ENCODE assay signal across 17 cellular contexts in the genomic region with DNA sequence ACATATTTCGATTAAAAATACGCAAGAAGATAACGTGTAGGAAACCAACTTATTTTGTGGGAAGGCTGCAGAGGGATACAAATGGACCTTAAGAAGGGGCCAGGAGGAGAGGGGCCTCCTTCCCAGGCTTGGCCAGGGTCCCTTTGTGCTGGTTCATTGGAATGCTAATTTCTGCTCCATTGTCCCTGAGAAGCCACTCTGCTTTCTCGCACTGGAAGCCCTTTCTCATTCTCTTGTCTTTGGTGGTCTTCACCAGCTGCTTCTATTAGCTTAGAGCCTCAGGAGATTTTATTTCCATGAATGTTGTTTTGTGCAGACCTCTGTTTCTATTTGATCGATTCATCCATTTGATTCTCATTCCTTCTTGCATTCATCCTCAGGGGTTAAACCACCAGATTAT.
"Had no signal": no experiment of that assay in that cellular context is flagged by ENCODE, and none has a peak within 500 bp of the region (broad histone marks: within the 10 kb centered on the region; RNA-seq: fewer than 3 reads in every experiment).

No MANE protein-coding gene starts in this region.

- ATAC-seq: activated CD8-positive, alpha-beta memory T cell treated with anti-CD3 and anti-CD28 coated beads, Interleukin-2, amount 10 ng/mL, durations not matched to agents 7 days and 5 days had no signal

- H3K27ac ChIP-seq: ascending aorta, esophagus squamous epithelium, tibial nerve, vagina had no signal

- H3K27me3 ChIP-seq: ascending aorta, esophagus squamous epithelium, right atrium auricular region, tibial nerve, vagina had no signal

- H3K4me1 ChIP-seq: ascending aorta, esophagus squamous epithelium, right atrium auricular region, tibial nerve, vagina had no signal

- H3K4me3 ChIP-seq: ascending aorta, esophagus squamous epithelium, right atrium auricular region, tibial nerve, vagina had no signal

- H3K36me3 ChIP-seq: ascending aorta, esophagus squamous epithelium, right atrium auricular region, tibial nerve, vagina had no signal

- DNase-seq: activated CD4-positive, alpha-beta T cell treated with anti-CD3 and anti-CD28 coated beads, Interleukin-2, amount 50 U/mL, for 48 hours; activated CD8-positive, alpha-beta memory T cell treated with anti-CD3 and anti-CD28 coated beads, Interleukin-2, amount 10 ng/mL, durations not matched to agents 7 days and 5 days; activated naive CD4-positive, alpha-beta T cell treated with anti-CD3 and anti-CD28 coated beads, Interleukin-2, amount 10 ng/mL, durations not matched to agents 7 days and 5 days; activated T-cell treated with anti-CD3 and anti-CD28 coated beads, Interleukin-2, amount 50 U/mL, for 24 hours; effector CD4-positive, alpha-beta T cell; esophagus squamous epithelium; naive B cell; stimulated activated CD4-positive, alpha-beta T cell treated with anti-CD3 and anti-CD28 coated beads, Interleukin-15, amount 100 ng/mL, for 24 hours; stimulated activated CD4-positive, alpha-beta T cell treated with anti-CD3 and anti-CD28 coated beads, Interleukin-4, amount 100 ng/mL, for 1 hour; stimulated activated naive CD4-positive, alpha-beta T cell; substantia nigra; T-helper 1 cell; T1000 had no signal

- H3K9me3 ChIP-seq: ascending aorta, esophagus squamous epithelium, right atrium auricular region, tibial nerve, vagina had no signal
